Comparison of ENCODE assay signal across 8 cellular contexts in genomic region chr5:150778517-150779396, GRCh38. TPM values are rescaled to one million over a fixed set of nuclear protein-coding genes. Genes with fewer than 3 reads are reported as not detected.
DNase-seq lines count a peak whose midpoint lies in the region; ATAC-seq and TF ChIP-seq lines count a peak whose summit lies in the region.

SMIM3 (plus strand) TSS chr5:150778757; CDS start chr5:150795441, 16,684 bp downstream.

- TF ChIP-seq CTCF in foreskin fibroblast (IDR thresholded peaks at IDR 0.05; ENCODE audit: low read depth, low read length) (peak; percentile 35), neural cell (IDR thresholded peaks at IDR 0.05; ENCODE audit: poor library complexity, severe bottlenecking) (peak; percentile 67), tibial artery (IDR thresholded peaks at IDR 0.05) (peak in 1 of 2 experiments; percentile 35)

- H3K36me3 ChIP-seq in neural cell (ENCODE audit: insufficient read depth, low read length), result no peaks in the 10 kb centered on the region
- no peaks in the 10 kb centered on the region for H3K36me3 ChIP-seq in tibial artery

- peak within 1 kb of the TSS; percentile 45 for H3K4me2 ChIP-seq in neural cell (ENCODE audit: low read length)

- H3K4me1 ChIP-seq in tibial artery, result peaks cover 5 to 53% (median 46%) of the 10 kb centered on the region in 4 donors

- peak; percentile 60 for TF ChIP-seq RAD21 in neural cell (conservative IDR thresholded peaks at IDR 0.05)

- H3K27me3 ChIP-seq in neural cell (ENCODE audit: insufficient read depth, low read depth, low read length), result peaks cover 7% of the 10 kb centered on the region
- no peaks in the 10 kb centered on the region for H3K27me3 ChIP-seq in tibial artery

- H3K4me3 ChIP-seq in foreskin fibroblast (ENCODE audit: low read depth in 1 of 2, low read length in 2 of 2) (peak within 1 kb of the TSS; percentile 80 to 88), neural cell (ENCODE audit: low read length) (peak within 1 kb of the TSS; percentile 70), tibial artery (peak within 1 kb of the TSS; percentile 84 to 91)

- intact Hi-C loops in tibial artery (cut with DNase I; ENCODE audit: low total_unique reads), result no loop called here

- H3K9me2 ChIP-seq in neural cell (ENCODE audit: insufficient read depth, low read length), result no peaks in the 10 kb centered on the region

- peak within 1 kb of the TSS; percentile 49 for H3K9ac ChIP-seq in neural cell (ENCODE audit: low read length)

- H3F3A ChIP-seq in neural cell (ENCODE audit: insufficient read depth, low read length, poor library complexity, severe bottlenecking), result no peaks in the 10 kb centered on the region

- no peak for TF ChIP-seq EP300 in neural cell (conservative IDR thresholded peaks at IDR 0.05; ENCODE audit: poor library complexity, severe bottlenecking)

- no peaks in the 10 kb centered on the region for H4K20me1 ChIP-seq in neural cell (ENCODE audit: insufficient read depth)

- peak; percentile 2 for DNase-seq in DMS153 (lab: John Stamatoyannopoulos, UW)
- no peak for DNase-seq in DMS153 treated with DMSO at 0.1 percent for 48 hours (lab: John Stamatoyannopoulos, UW; ENCODE audit: unreplicated experiment)
- DNase-seq in SIG-M5 treated with dmso at 0.1 percent for 504 hours (lab: John Stamatoyannopoulos, UW; ENCODE audit: unreplicated experiment), result peak; percentile 56
- DNase-seq in activated gamma-delta T cell treated with Interleukin-2 at 50 U/mL for 16 hours, result peak; percentile 62
- peak; percentile 85 to 95 for DNase-seq in foreskin fibroblast
- DNase-seq in tibial artery, result peak; percentile 86 to 94

- no peaks in the 10 kb centered on the region for H3K79me2 ChIP-seq in neural cell (replicated peaks; ENCODE audit: insufficient read depth, low read length)

- peak within 1 kb of the TSS; percentile 29 for H2AFZ ChIP-seq in neural cell (ENCODE audit: low read depth, low read length)

- H3K27ac ChIP-seq in neural cell (ENCODE audit: low read length) (no peak within 1 kb of the TSS), tibial artery (peak within 1 kb of the TSS; percentile 96 to 97)

- peak; percentile 20 for ATAC-seq in HG03354 (IDR thresholded peaks at IDR 0.05; ENCODE audit: poor library complexity, severe bottlenecking, unreplicated experiment)

- H3K9me3 ChIP-seq in neural cell (ENCODE audit: low read length) (no peaks in the 10 kb centered on the region), tibial artery (no peaks in the 10 kb centered on the region)

TF ChIP-seq in neural cell, 6 proteins besides CTCF, POLR2A, EP300 and RAD21:
- TF ChIP-seq SMC3 (conservative IDR thresholded peaks at IDR 0.05; ENCODE audit: poor library complexity) (peak; percentile 66), TAF1 (IDR thresholded peaks at IDR 0.05; ENCODE audit: low read depth) (no peak), EZH2 (IDR thresholded peaks at IDR 0.05; ENCODE audit: borderline replicate concordance, insufficient read depth, low read length, poor library complexity, severe bottlenecking) (no peak)

RNA-seq across cellular contexts. Expression of gene SMIM3, which starts in this region (rescaled TPM):
- 3.7 and 5.2 TPM in 2 replicates for polyA plus RNA-seq in neural cell
- 2.1 and 3.4 TPM in 2 replicates for polyA minus RNA-seq in neural cell
